ENCODE assay signal across 11 cellular contexts in genomic region chr1:115090547-115090946, GRCh38. TPM values are rescaled to one million over a fixed set of nuclear protein-coding genes. Genes with fewer than 3 reads are reported as not detected.
A peak's percentile ranks its signal among the peaks of the same experiment; 100 is the strongest.
DNase-seq lines count a peak whose midpoint lies in the region; ATAC-seq and TF ChIP-seq lines count a peak whose summit lies in the region.
"Had no signal": no experiment of that assay in that cellular context is flagged by ENCODE, and none has a peak within 500 bp of the region (broad histone marks: within the 10 kb centered on the region; RNA-seq: fewer than 3 reads in every experiment).

No MANE protein-coding gene starts in this region.

- ATAC-seq in T-helper 17 cell (no peak), right lobe of liver (no peak)
- ATAC-seq in stimulated activated memory B cell treated with anti-CD40 and anti-IgM and Interleukin-4, amounts not matched to agents 10 μg/mL and 1 μg/mL and 100 μg/mL, for 72 hours: no peak

- H3K9me3 Mint-ChIP-seq in stimulated activated memory B cell treated with anti-CD40 and anti-IgM and Interleukin-4, amounts not matched to agents 10 μg/mL and 1 μg/mL and 100 μg/mL, for 72 hours: no peaks in the 10 kb centered on the region
- H3K9me3 Mint-ChIP-seq: activated T-helper 2 cell treated with anti-CD3 and anti-CD28 coated beads, Interferon-gamma antibody, Interleukin-2, Interleukin-4, amounts not matched to agents 10 μg/mL and 5 μg/mL and 100 μg/mL, durations not matched to agents 14 hours and 24 hours and 36 hours; stimulated activated naive B cell treated with anti-CD40 and anti-IgM and Interleukin-4, amounts not matched to agents 10 μg/mL and 1 μg/mL and 100 μg/mL, for 72 hours had no signal

- peak overlapping the region; percentile 87 for H3K4me3 Mint-ChIP-seq in T-helper 17 cell
- no peak overlapping the region for H3K4me3 Mint-ChIP-seq in stimulated activated memory B cell treated with anti-CD40 and anti-IgM and Interleukin-4, amounts not matched to agents 10 μg/mL and 1 μg/mL and 100 μg/mL, for 72 hours

- H3K4me1 ChIP-seq in left ventricle myocardium inferior (peaks cover 30% of the 10 kb centered on the region), osteoblast (ENCODE audit: insufficient read depth, low read length) (peaks cover 15% of the 10 kb centered on the region), ovary (ENCODE audit: insufficient read depth) (no peaks in the 10 kb centered on the region), right lobe of liver (peaks cover 0 to 9% (median 0%) of the 10 kb centered on the region in 4 donors)

- H3K27me3 ChIP-seq in left ventricle myocardium inferior (ENCODE audit: low read depth): peaks cover 5% of the 10 kb centered on the region
- no peaks in the 10 kb centered on the region for H3K27me3 ChIP-seq in osteoblast (ENCODE audit: insufficient read depth, low read length)
- H3K27me3 ChIP-seq in ovary: no peaks in the 10 kb centered on the region
- no peaks in the 10 kb centered on the region for H3K27me3 ChIP-seq in right lobe of liver

- H3K4me1 Mint-ChIP-seq in T-helper 17 cell: peaks cover 43% of the 10 kb centered on the region
- peaks cover 17% of the 10 kb centered on the region for H3K4me1 Mint-ChIP-seq in stimulated activated memory B cell treated with anti-CD40 and anti-IgM and Interleukin-4, amounts not matched to agents 10 μg/mL and 1 μg/mL and 100 μg/mL, for 72 hours

- DNase-seq in CD1c-positive myeloid dendritic cell (ENCODE audit: extremely low spot score) (peak; percentile 14), T-helper 17 cell (no peak), left ventricle myocardium inferior (peak; percentile 31), osteoblast (ENCODE audit: insufficient read length, low spot score, missing footprints) (peak; percentile 94), ovary (no peak), right lobe of liver (no peak), NCI-H446 treated with DMSO at 0.1 percent for 48 hours (lab: John Stamatoyannopoulos, UW) (no peak)
- DNase-seq: NCI-H2029 had no signal

- intact Hi-C loops in left ventricle myocardium inferior (cut with micrococcal nuclease) (no loop called here), ovary (cut with DNase I) (no loop called here), right lobe of liver (cut with DNase I) (no loop called here)

- TF ChIP-seq EP300 in ovary (IDR thresholded peaks at IDR 0.05): no peak

- H3K4me3 ChIP-seq in left ventricle myocardium inferior: peak overlapping the region; percentile 84
- H3K4me3 ChIP-seq in osteoblast (ENCODE audit: insufficient read depth, low read length): peak overlapping the region; percentile 76
- no peak overlapping the region for H3K4me3 ChIP-seq in ovary
- no peak overlapping the region for H3K4me3 ChIP-seq in right lobe of liver

- no peak for TF ChIP-seq CTCF in left ventricle myocardium inferior (IDR thresholded peaks at IDR 0.05; ENCODE audit: borderline replicate concordance)
- TF ChIP-seq CTCF in osteoblast (IDR thresholded peaks at IDR 0.05; ENCODE audit: extremely low read depth, low read depth, low read length): no peak
- no peak for TF ChIP-seq CTCF in ovary (IDR thresholded peaks at IDR 0.05)
- no peak for TF ChIP-seq CTCF in right lobe of liver (IDR thresholded peaks at IDR 0.05)

- H4K20me1 ChIP-seq in osteoblast (ENCODE audit: insufficient read depth, low read length): no peaks in the 10 kb centered on the region

- peak overlapping the region; percentile 91 for H3K27ac Mint-ChIP-seq in T-helper 17 cell
- H3K27ac Mint-ChIP-seq in stimulated activated memory B cell treated with anti-CD40 and anti-IgM and Interleukin-4, amounts not matched to agents 10 μg/mL and 1 μg/mL and 100 μg/mL, for 72 hours: no peak overlapping the region
- H3K27ac Mint-ChIP-seq: activated T-helper 2 cell treated with anti-CD3 and anti-CD28 coated beads, Interferon-gamma antibody, Interleukin-2, Interleukin-4, amounts not matched to agents 10 μg/mL and 5 μg/mL and 100 μg/mL, durations not matched to agents 14 hours and 24 hours and 36 hours had no signal

- H3K4me2 ChIP-seq in osteoblast (ENCODE audit: insufficient read depth, low read length): peak overlapping the region; percentile 94

- H3K79me2 ChIP-seq in osteoblast (ENCODE audit: insufficient read depth, low read length): no peaks in the 10 kb centered on the region

- H3K9me3 ChIP-seq in T-helper 17 cell (ENCODE audit: control insufficient read depth, low read length, poor library complexity, severe bottlenecking) (no peaks in the 10 kb centered on the region), left ventricle myocardium inferior (replicated peaks) (no peaks in the 10 kb centered on the region), osteoblast (ENCODE audit: low read depth, low read length) (no peaks in the 10 kb centered on the region), ovary (no peaks in the 10 kb centered on the region), right lobe of liver (no peaks in the 10 kb centered on the region)

- no peaks in the 10 kb centered on the region for H3K36me3 Mint-ChIP-seq in T-helper 17 cell (ENCODE audit: low read depth)
- no peaks in the 10 kb centered on the region for H3K36me3 Mint-ChIP-seq in stimulated activated memory B cell treated with anti-CD40 and anti-IgM and Interleukin-4, amounts not matched to agents 10 μg/mL and 1 μg/mL and 100 μg/mL, for 72 hours
- H3K36me3 Mint-ChIP-seq: stimulated activated naive B cell treated with anti-CD40 and anti-IgM and Interleukin-4, amounts not matched to agents 10 μg/mL and 1 μg/mL and 100 μg/mL, for 72 hours had no signal

- 56 to 58% (median 58%) methylated on average over 8 of the region's 8 CpGs for WGBS in ovary, 3 donors
- 65% methylated on average over 5 of the region's 8 CpGs for WGBS in right lobe of liver (ENCODE audit: insufficient coverage, low coverage, low lambda C conversion rate, missing lambda C conversion rate)

- peak overlapping the region; percentile 85 for H2AFZ ChIP-seq in osteoblast (ENCODE audit: low read length)

- H3K27ac ChIP-seq in left ventricle myocardium inferior (replicated peaks): peak overlapping the region; percentile 89
- H3K27ac ChIP-seq in osteoblast (ENCODE audit: low read depth, low read length): peak overlapping the region; percentile 95
- no peak overlapping the region for H3K27ac ChIP-seq in ovary
- H3K27ac ChIP-seq in right lobe of liver: no peak overlapping the region

- no peaks in the 10 kb centered on the region for H3K27me3 Mint-ChIP-seq in T-helper 17 cell
- no peaks in the 10 kb centered on the region for H3K27me3 Mint-ChIP-seq in stimulated activated memory B cell treated with anti-CD40 and anti-IgM and Interleukin-4, amounts not matched to agents 10 μg/mL and 1 μg/mL and 100 μg/mL, for 72 hours

- TF ChIP-seq POLR2A in ovary (IDR thresholded peaks at IDR 0.05): no peak
- TF ChIP-seq POLR2A in right lobe of liver (IDR thresholded peaks at IDR 0.05): no peak

- H3K36me3 ChIP-seq in left ventricle myocardium inferior (no peaks in the 10 kb centered on the region), osteoblast (ENCODE audit: insufficient read depth, low read length) (no peaks in the 10 kb centered on the region), ovary (no peaks in the 10 kb centered on the region), right lobe of liver (no peaks in the 10 kb centered on the region)

RNA-seq across cellular contexts. Expression of gene TSPAN2, which starts 1.2 kb away (rescaled TPM):
- total RNA-seq in T-helper 17 cell (10 to 100 TPM in 1 of 2 donors, 1 to 10 TPM in 1; 9.2 to 14.2 TPM), left ventricle myocardium inferior (5.3 TPM), osteoblast (1.4 and 2.1 TPM in 2 replicates), ovary (10 to 100 TPM in 2 of 7 donors, 1 to 10 TPM in 5; 1.7 to 21.4 (median 4.1) TPM), right lobe of liver (under 1 TPM in 4 of 6 experiments, not detected in 2; 0.35 to 0.55 (median 0.42) TPM)
- polyA plus RNA-seq in ovary: 10 to 100 TPM in 1 of 2 donors, 1 to 10 TPM in 1; 3.5 to 12.5 TPM

Comparison
In these comparisons a context has a peak if more than half of its experiments do, and no peak if none do; other contexts are left out.
1. DNase-seq: peak in CD1c-positive myeloid dendritic cell (single experiment), left ventricle myocardium inferior (single experiment) and osteoblast (single experiment); none in T-helper 17 cell (0 of 3), ovary (0 of 5), right lobe of liver (0 of 3) and NCI-H446 treated with DMSO at 0.1 percent for 48 hours (single experiment).
2. H3K27ac ChIP-seq: peak in left ventricle myocardium inferior (single experiment) and osteoblast (single experiment); none in ovary (0 of 2) and right lobe of liver (0 of 3).
3. H3K4me3 ChIP-seq: peak in left ventricle myocardium inferior (single experiment) and osteoblast (single experiment); none in ovary (single experiment) and right lobe of liver (0 of 3).